In genomic region chr19:56476093-56476492, GRCh38 we compare ENCODE assay signal across 12 cellular contexts. TPM values are rescaled to one million over a fixed set of nuclear protein-coding genes. Genes with fewer than 3 reads are reported as not detected.
DNase-seq lines count a peak whose midpoint lies in the region; ATAC-seq and TF ChIP-seq lines count a peak whose summit lies in the region.
"Had no signal": no experiment of that assay in that cellular context is flagged by ENCODE, and none has a peak within 500 bp of the region (broad histone marks: within the 10 kb centered on the region; RNA-seq: fewer than 3 reads in every experiment).

No MANE protein-coding gene starts in this region.

- TF ChIP-seq CTCF in WERI-Rb-1 (IDR thresholded peaks at IDR 0.05; ENCODE audit: low read depth, low read length) (no peak), foreskin fibroblast (IDR thresholded peaks at IDR 0.05; ENCODE audit: low read depth, low read length) (no peak)

- H3K4me2 ChIP-seq in GM23248 (ENCODE audit: unreplicated experiment) (peak overlapping the region; percentile 86), skeletal muscle satellite cell (ENCODE audit: low read length) (peak overlapping the region; percentile 88)

- peaks cover 73% of the 10 kb centered on the region for H3K79me2 ChIP-seq in GM23248 (ENCODE audit: insufficient read depth)

- in situ Hi-C loops in GM23248 (cut with MboI), result no loop called here

- peaks cover 20% of the 10 kb centered on the region; the same call in 1 of the 2 replicates for H3K36me3 ChIP-seq in GM23248 (ENCODE audit: low read depth)
- peaks cover 20% of the 10 kb centered on the region for H3K36me3 ChIP-seq in WERI-Rb-1
- H3K36me3 ChIP-seq in skeletal muscle satellite cell (ENCODE audit: insufficient read depth, low read length), result peaks cover 13% of the 10 kb centered on the region
- H3K36me3 ChIP-seq: adrenal gland, colonic mucosa had no signal

- peak overlapping the region; percentile 99 for H3K27ac ChIP-seq in GM23248
- no peak overlapping the region for H3K27ac ChIP-seq in WERI-Rb-1
- H3K27ac ChIP-seq: colonic mucosa had no signal

- H3K9me3 ChIP-seq in GM23248 (ENCODE audit: low read depth) (no peaks in the 10 kb centered on the region), WERI-Rb-1 (ENCODE audit: severe bottlenecking) (no peaks in the 10 kb centered on the region), skeletal muscle satellite cell (replicated peaks; ENCODE audit: low read length) (no peaks in the 10 kb centered on the region), T-helper 17 cell (ENCODE audit: control insufficient read depth, low read length, poor library complexity, severe bottlenecking) (peaks cover 3% of the 10 kb centered on the region)
- H3K9me3 ChIP-seq: colonic mucosa had no signal

- H3K27me3 Mint-ChIP-seq in T-helper 17 cell, result no peaks in the 10 kb centered on the region

- WGBS in GM23248 (ENCODE audit: low coverage in 1 of 2, low lambda C conversion rate in 2 of 2, missing lambda C conversion rate in 2 of 2), 2 experiments, result 83 to 87% methylated on average over 10 of the region's 10 CpGs

- H3K4me3 Mint-ChIP-seq in T-helper 17 cell, result no peak overlapping the region

- H3K4me3 ChIP-seq in GM23248, result peak overlapping the region; percentile 82
- peak overlapping the region; percentile 91 for H3K4me3 ChIP-seq in WERI-Rb-1 (ENCODE audit: low read depth, low read length)
- peak overlapping the region; percentile 65 to 79 for H3K4me3 ChIP-seq in foreskin fibroblast (ENCODE audit: low read depth in 1 of 2, low read length in 2 of 2)
- peak overlapping the region; percentile 81 for H3K4me3 ChIP-seq in skeletal muscle satellite cell (ENCODE audit: low read length)

- no peak overlapping the region for H2AFZ ChIP-seq in GM23248

- ATAC-seq in HG02610 (IDR thresholded peaks at IDR 0.05; ENCODE audit: unreplicated experiment), result no peak
- ATAC-seq in T-helper 17 cell, result no peak
- ATAC-seq: Right ventricle myocardium inferior had no signal

- H3K27ac Mint-ChIP-seq in T-helper 17 cell, result no peak overlapping the region

- H3K4me1 ChIP-seq in GM23248 (ENCODE audit: insufficient read depth) (peaks cover 6% of the 10 kb centered on the region; the same call in 1 of the 2 replicates), skeletal muscle satellite cell (ENCODE audit: control insufficient read depth, insufficient read depth, low read length) (peaks cover 8% of the 10 kb centered on the region)
- H3K4me1 ChIP-seq: colonic mucosa had no signal

- no peaks in the 10 kb centered on the region for H3K36me3 Mint-ChIP-seq in T-helper 17 cell (ENCODE audit: low read depth)

- H3K9ac ChIP-seq in GM23248, result peak overlapping the region; percentile 99
- peak overlapping the region; percentile 83 for H3K9ac ChIP-seq in skeletal muscle satellite cell (ENCODE audit: low read depth, low read length)

- DNase-seq in GM23248 (peak; percentile 6), WERI-Rb-1 (no peak), foreskin fibroblast (no peak), AG08396 (ENCODE audit: low spot score) (no peak), T-helper 17 cell (no peak)
- DNase-seq: colonic mucosa, NCI-H1436 treated with DMSO at 0.1 percent for 48 hours, NCI-H69 had no signal

- no peaks in the 10 kb centered on the region for H4K20me1 ChIP-seq in GM23248 (ENCODE audit: insufficient read depth)

- H3K9me2 ChIP-seq in GM23248 (ENCODE audit: insufficient read depth), result no peaks in the 10 kb centered on the region

- H3F3A ChIP-seq in GM23248 (ENCODE audit: insufficient read depth), result no peaks in the 10 kb centered on the region

- H3K4me1 Mint-ChIP-seq in T-helper 17 cell, result no peaks in the 10 kb centered on the region

- H3K27me3 ChIP-seq in GM23248 (replicated peaks; ENCODE audit: insufficient read depth) (no peaks in the 10 kb centered on the region), WERI-Rb-1 (ENCODE audit: insufficient read depth, low read depth, severe bottlenecking) (no peaks in the 10 kb centered on the region), skeletal muscle satellite cell (ENCODE audit: control insufficient read depth, insufficient read depth, low read length) (no peaks in the 10 kb centered on the region)
- H3K27me3 ChIP-seq: adrenal gland, colonic mucosa had no signal

RNA-seq across cellular contexts. Expression of gene ZNF667, which starts 1.1 kb away (rescaled TPM):
- 5.3 and 5.6 TPM in 2 replicates for total RNA-seq in GM23248 (2014; rRNA removed; shearing (Covaris generic))
- 8.4 and 9.2 TPM in 2 replicates for polyA plus RNA-seq in GM23248 (2016; fragmentation: Nextera tagmentation; extraction: Ambion mirVana)
- 2.0 and 3.5 TPM in 2 replicates for total RNA-seq in skeletal muscle satellite cell (2012; rRNA removed)
- total RNA-seq in T-helper 17 cell, result 1 to 10 TPM in 1 of 2 donors, under 1 TPM in 1; 0.26 to 2.0 TPM

RNA-seq across cellular contexts. Expression of gene ZNF471, which starts 31.6 kb away (rescaled TPM):
- total RNA-seq in GM23248 (2014; rRNA removed; shearing (Covaris generic)), result 4.7 and 6.1 TPM in 2 replicates
- 3.4 and 3.6 TPM in 2 replicates for polyA plus RNA-seq in GM23248 (2016; fragmentation: Nextera tagmentation; extraction: Ambion mirVana)
- total RNA-seq in skeletal muscle satellite cell (2012; rRNA removed), result 1.7 and 2.3 TPM in 2 replicates
- 1 to 10 TPM in 1 of 2 donors, under 1 TPM in 1; 0.23 to 1.1 TPM for total RNA-seq in T-helper 17 cell
